Comparison of ENCODE assay signal across 10 cellular contexts in genomic region chr15:67185051-67185450, GRCh38.
DNase-seq lines count a peak whose midpoint lies in the region; ATAC-seq and TF ChIP-seq lines count a peak whose summit lies in the region.
"Had no signal": no experiment of that assay in that cellular context is flagged by ENCODE, and none has a peak within 500 bp of the region (broad histone marks: within the 10 kb centered on the region; RNA-seq: fewer than 3 reads in every experiment).

No MANE protein-coding gene starts in this region.

- peaks cover 69% of the 10 kb centered on the region for H3K36me3 Mint-ChIP-seq in activated naive CD4-positive, alpha-beta T cell treated with anti-CD3 and anti-CD28 coated beads, Interleukin-2, amount 10 ng/mL, durations not matched to agents 7 days and 5 days
- H3K36me3 Mint-ChIP-seq in T-helper 17 cell (ENCODE audit: low read depth), result peaks cover 11% of the 10 kb centered on the region
- peaks cover 33% of the 10 kb centered on the region for H3K36me3 Mint-ChIP-seq in memory B cell

- H3K27me3 ChIP-seq in tibial nerve, result no peaks in the 10 kb centered on the region

- CTCF ChIA-PET in activated naive CD4-positive, alpha-beta T cell treated with anti-CD3 and anti-CD28 coated beads, Interleukin-2, amount 10 ng/mL, durations not matched to agents 7 days and 5 days (lab: Charles Lee), result no interaction called here
- CTCF ChIA-PET in GM10248 (lab: Yijun Ruan, JAX), result no interaction called here

- no peaks in the 10 kb centered on the region for H3K27me3 Mint-ChIP-seq in activated naive CD4-positive, alpha-beta T cell treated with anti-CD3 and anti-CD28 coated beads, Interleukin-2, amount 10 ng/mL, durations not matched to agents 7 days and 5 days
- no peaks in the 10 kb centered on the region for H3K27me3 Mint-ChIP-seq in T-helper 17 cell
- no peaks in the 10 kb centered on the region for H3K27me3 Mint-ChIP-seq in memory B cell

- no peaks in the 10 kb centered on the region for H3K9me3 ChIP-seq in T-helper 17 cell (ENCODE audit: control insufficient read depth, low read length, poor library complexity, severe bottlenecking)
- no peaks in the 10 kb centered on the region for H3K9me3 ChIP-seq in tibial nerve

- in situ Hi-C loops in KBM-7 (cut with MboI; ENCODE audit: low pct_unique_long_range_greater_than_20kb, low sequenced_read_pairs), result no loop called here

- POLR2A ChIA-PET in GM10248 (lab: Yijun Ruan, JAX), result no interaction called here

- peaks cover 0 to 79% (median 0%) of the 10 kb centered on the region in 3 donors for H3K36me3 ChIP-seq in tibial nerve

- no peak overlapping the region for H3K4me3 ChIP-seq in tibial nerve

- H3K27ac Mint-ChIP-seq in activated naive CD4-positive, alpha-beta T cell treated with anti-CD3 and anti-CD28 coated beads, Interleukin-2, amount 10 ng/mL, durations not matched to agents 7 days and 5 days, result peak overlapping the region; percentile 70
- H3K27ac Mint-ChIP-seq in T-helper 17 cell (peak overlapping the region; percentile 88), memory B cell (peak overlapping the region; percentile 83)

- ATAC-seq in T-helper 17 cell (no peak), memory B cell (ENCODE audit: low read depth) (no peak)

- H3K9me3 Mint-ChIP-seq in activated naive CD4-positive, alpha-beta T cell treated with anti-CD3 and anti-CD28 coated beads, Interleukin-2, amount 10 ng/mL, durations not matched to agents 7 days and 5 days, result no peaks in the 10 kb centered on the region
- H3K9me3 Mint-ChIP-seq in memory B cell, result no peaks in the 10 kb centered on the region

- peaks cover 7% of the 10 kb centered on the region for H3K4me1 Mint-ChIP-seq in activated naive CD4-positive, alpha-beta T cell treated with anti-CD3 and anti-CD28 coated beads, Interleukin-2, amount 10 ng/mL, durations not matched to agents 7 days and 5 days
- H3K4me1 Mint-ChIP-seq in T-helper 17 cell (peaks cover 16% of the 10 kb centered on the region), memory B cell (peaks cover 10% of the 10 kb centered on the region)

- H3K4me1 ChIP-seq in tibial nerve, result peaks cover 0 to 64% (median 15%) of the 10 kb centered on the region in 4 donors

- H3K27ac ChIP-seq in tibial nerve, result peak overlapping the region in 3 of 4 donors; percentile 9 to 89 (median 86)
- H3K27ac ChIP-seq: HL-60 had no signal

- no peak for TF ChIP-seq CTCF in tibial nerve (IDR thresholded peaks at IDR 0.05)
- no peak for TF ChIP-seq CTCF in GM10248 (IDR thresholded peaks at IDR 0.05; ENCODE audit: control extremely low read depth, extremely low read depth, low read depth, missing control alignments)

- no peak overlapping the region for H3K4me3 Mint-ChIP-seq in activated naive CD4-positive, alpha-beta T cell treated with anti-CD3 and anti-CD28 coated beads, Interleukin-2, amount 10 ng/mL, durations not matched to agents 7 days and 5 days
- H3K4me3 Mint-ChIP-seq in T-helper 17 cell, result peak overlapping the region; percentile 59
- no peak overlapping the region for H3K4me3 Mint-ChIP-seq in memory B cell

- WGBS in tibial nerve, 2 donors, result 80 to 81% methylated on average over 6 of the region's 6 CpGs

- no peak for TF ChIP-seq POLR2A in tibial nerve (IDR thresholded peaks at IDR 0.05)

- no peak for DNase-seq in activated naive CD4-positive, alpha-beta T cell treated with anti-CD3 and anti-CD28 coated beads, Interleukin-2, amount 10 ng/mL, durations not matched to agents 7 days and 5 days
- DNase-seq in activated naive CD4-positive, alpha-beta T cell (lab: John Stamatoyannopoulos, UW), result no peak
- no peak for DNase-seq in T-helper 17 cell
- DNase-seq in memory B cell (ENCODE audit: low spot score in 2 of 2), result no peak
- DNase-seq in tibial nerve (ENCODE audit: low spot score in 2 of 2), result no peak
- DNase-seq in GM10248 (ENCODE audit: extremely low spot score), result no peak
- DNase-seq in HK-2 (ENCODE audit: unreplicated experiment), result no peak
- DNase-seq in KBM-7, result no peak
- DNase-seq: NCI-H510A treated with DMSO at 0.1 percent for 48 hours had no signal

- no peak for TF ChIP-seq EP300 in tibial nerve (IDR thresholded peaks at IDR 0.05)
